Comparison of ENCODE assay signal across 8 cellular contexts in genomic region chr19:38849746-38850230, GRCh38. TPM values are rescaled to one million over a fixed set of nuclear protein-coding genes. Genes with fewer than 3 reads are reported as not detected.
DNase-seq lines count a peak whose midpoint lies in the region; ATAC-seq and TF ChIP-seq lines count a peak whose summit lies in the region.

TSS of gene HNRNPL (minus strand) at chr19:38849986. CDS start at chr19:38849966, 20 bp downstream.

- H3K36me3 ChIP-seq in HUES64 (ENCODE audit: insufficient read depth, low read length) (peaks cover 36% of the 10 kb centered on the region), esophagus muscularis mucosa (peaks cover 27 to 35% (median 32%) of the 10 kb centered on the region in 4 donors), neural progenitor cell (peaks cover 13% of the 10 kb centered on the region)

- peak; percentile 44 for ATAC-seq in GM21360 (IDR thresholded peaks at IDR 0.05; ENCODE audit: unreplicated experiment)

- peak within 1 kb of the TSS; percentile 85 for H3K27ac Mint-ChIP-seq in neural progenitor cell

- intact Hi-C loops in esophagus muscularis mucosa (cut with DNase I) = loop anchor here (5.0 kb wide), 1 partner anchor 202 kb away; the partner anchor contains the start of gene ACTN4

- TF ChIP-seq CTCF in esophagus muscularis mucosa (IDR thresholded peaks at IDR 0.05) (peak; percentile 20 to 45 (median 34)), neural progenitor cell (IDR thresholded peaks at IDR 0.05) (peak; percentile 40)

- H3K36me3 Mint-ChIP-seq in neural progenitor cell = peaks cover 26% of the 10 kb centered on the region

- H3K27me3 ChIP-seq in HUES64 (ENCODE audit: insufficient read depth, low read length) (no peaks in the 10 kb centered on the region), esophagus muscularis mucosa (no peaks in the 10 kb centered on the region), neural progenitor cell (no peaks in the 10 kb centered on the region)

- TF ChIP-seq POLR2A in esophagus muscularis mucosa (IDR thresholded peaks at IDR 0.05; ENCODE audit: low read depth) = peak; percentile 98

- peaks cover 44% of the 10 kb centered on the region for H4K20me1 ChIP-seq in neural progenitor cell (ENCODE audit: low read depth)

- peak in 12 of 14 donors; percentile 99 to 100 (median 100) for DNase-seq in C1 segment of cervical spinal cord (lab: John Stamatoyannopoulos, UW)
- DNase-seq in activated T-cell treated with anti-CD3 and anti-CD28 coated beads for 1 hour (ENCODE audit: low read depth) = peak; percentile 98
- no peak for DNase-seq in esophagus muscularis mucosa (ENCODE audit: extremely low spot score)
- no peak for DNase-seq in neural progenitor cell (ENCODE audit: low spot score)
- no peak for DNase-seq in ureter (ENCODE audit: low spot score)
- no peak for DNase-seq in NCI-H1048 (lab: John Stamatoyannopoulos, UW)

- H2AFZ ChIP-seq in neural progenitor cell (replicated peaks) = no peak within 1 kb of the TSS

- peaks cover 39% of the 10 kb centered on the region for H3K4me1 Mint-ChIP-seq in neural progenitor cell

- H3K4me2 ChIP-seq in neural progenitor cell = peak within 1 kb of the TSS; percentile 92

- H3K9me3 Mint-ChIP-seq in neural progenitor cell = no peaks in the 10 kb centered on the region

- under 1% methylated on average over 58 of the region's 58 CpGs for WGBS in HUES64
- 0% methylated on average over 11 of the region's 58 CpGs for WGBS in esophagus muscularis mucosa

- TF ChIP-seq EP300 in esophagus muscularis mucosa (IDR thresholded peaks at IDR 0.05) = no peak

- H3K9ac ChIP-seq in HUES64 (ENCODE audit: low read depth, low read length) = peak within 1 kb of the TSS; percentile 96
- H3K9ac ChIP-seq in neural progenitor cell = peak within 1 kb of the TSS; percentile 84

- H3K4me3 ChIP-seq in HUES64 (ENCODE audit: low read length) (peak within 1 kb of the TSS; percentile 78), esophagus muscularis mucosa (peak within 1 kb of the TSS; percentile 90 to 98 (median 96)), neural progenitor cell (peak within 1 kb of the TSS; percentile 98)

- peaks cover 12% of the 10 kb centered on the region for H3K27me3 Mint-ChIP-seq in neural progenitor cell (ENCODE audit: insufficient read depth, low read depth)

- H3K27ac ChIP-seq in HUES64 (ENCODE audit: low read depth, low read length) = peak within 1 kb of the TSS; percentile 100
- peak within 1 kb of the TSS; percentile 100 for H3K27ac ChIP-seq in esophagus muscularis mucosa (replicated peaks in 1 of 4)
- H3K27ac ChIP-seq in neural progenitor cell = peak within 1 kb of the TSS; percentile 97

- peaks cover 3% of the 10 kb centered on the region; the same call in 1 of the 2 replicates for H3K4me1 ChIP-seq in HUES64 (ENCODE audit: insufficient read depth, low read length)
- peaks cover 45 to 65% (median 57%) of the 10 kb centered on the region in 4 donors for H3K4me1 ChIP-seq in esophagus muscularis mucosa
- H3K4me1 ChIP-seq in neural progenitor cell = peaks cover 21% of the 10 kb centered on the region

- H3K9me3 ChIP-seq in HUES64 (ENCODE audit: insufficient read depth, low read depth, low read length) = no peaks in the 10 kb centered on the region
- no peaks in the 10 kb centered on the region for H3K9me3 ChIP-seq in esophagus muscularis mucosa
- H3K9me3 ChIP-seq in neural progenitor cell (ENCODE audit: low read depth) = no peaks in the 10 kb centered on the region

- H3K79me2 ChIP-seq in neural progenitor cell (ENCODE audit: low read depth) = peaks cover 46% of the 10 kb centered on the region

- H3F3A ChIP-seq in neural progenitor cell (ENCODE audit: low read depth) = peaks cover 66% of the 10 kb centered on the region

- H3K4me3 Mint-ChIP-seq in neural progenitor cell = peak within 1 kb of the TSS; percentile 94

RNA-seq across cellular contexts. Expression of gene HNRNPL, which starts in this region (rescaled TPM):
- 575 TPM for polyA plus RNA-seq in HUES64 (2013, experiment 1 of 2)
- polyA plus RNA-seq in HUES64 (2013, experiment 2 of 2) = 561 TPM
- total RNA-seq in esophagus muscularis mucosa = 100 to 1,000 TPM; 126 to 202 (median 180) TPM
- total RNA-seq in neural progenitor cell (ENCODE audit: low replicate concordance) = 436 and 583 TPM in 2 replicates
- 295 TPM for total RNA-seq in ureter

Comparison
In these comparisons a context has a peak if more than half of its experiments do, and no peak if none do; other contexts are left out.
1. DNase-seq: peak in C1 segment of cervical spinal cord (12 of 14) and activated T-cell treated with anti-CD3 and anti-CD28 coated beads for 1 hour (single experiment); none in esophagus muscularis mucosa (single experiment), neural progenitor cell (single experiment), ureter (single experiment) and NCI-H1048 (single experiment).
2. Peak in every context shown above with its lines, with median percentiles within 50 percentile points of each other: H3K27ac ChIP-seq and H3K4me3 ChIP-seq.